ENCODE assay signal across 8 cellular contexts in the genomic region with DNA sequence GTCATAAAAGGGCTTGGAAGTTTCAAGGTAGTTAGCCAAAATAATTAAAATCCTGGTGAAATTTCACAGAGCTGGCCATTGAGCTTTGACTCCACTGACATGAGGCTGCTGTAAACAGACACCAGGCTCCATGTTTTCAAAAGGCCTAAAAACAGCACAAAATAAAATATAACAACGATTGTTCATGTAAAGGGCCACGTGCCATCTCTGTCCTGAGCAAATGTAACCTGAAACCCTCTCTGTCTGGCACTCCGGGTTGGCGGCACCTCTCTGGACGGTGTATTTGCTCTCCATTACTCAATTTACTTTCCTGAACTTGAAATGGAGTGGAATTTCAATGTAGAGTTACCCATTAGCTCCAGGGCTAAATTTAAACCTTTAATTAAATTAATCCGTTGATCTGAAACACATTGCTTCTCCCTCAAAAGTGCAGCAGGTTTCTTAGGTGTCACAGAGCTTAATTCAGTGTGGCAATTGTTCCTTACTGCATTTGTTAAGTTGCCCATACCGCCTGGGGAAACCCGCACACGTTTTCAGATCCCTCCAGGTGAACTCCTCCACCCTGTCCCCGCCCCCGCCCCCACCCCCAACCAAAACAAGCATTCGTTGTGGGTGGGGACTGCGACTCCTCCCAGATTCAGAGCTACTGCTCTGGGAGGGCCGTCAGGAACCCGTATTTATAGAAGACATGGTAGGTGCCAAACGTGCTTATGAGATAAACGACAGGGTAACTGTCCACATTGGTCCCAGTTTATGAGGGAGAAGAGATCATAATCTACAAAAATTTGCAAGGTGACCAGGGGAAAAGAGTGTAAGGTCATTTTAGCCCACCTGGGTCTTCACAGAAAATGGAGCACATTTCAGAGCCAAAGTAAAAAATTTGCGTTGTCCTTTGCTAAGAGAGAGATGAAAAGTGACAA. TPM values are rescaled to one million over a fixed set of nuclear protein-coding genes. Genes with fewer than 3 reads are reported as not detected.
DNase-seq lines count a peak whose midpoint lies in the region; ATAC-seq and TF ChIP-seq lines count a peak whose summit lies in the region.

No MANE protein-coding gene starts in this region.

- no peaks in the 10 kb centered on the region for H3K9me3 ChIP-seq in ES-I3 (ENCODE audit: control insufficient read depth, insufficient read depth, low read length)
- H3K9me3 ChIP-seq in trophoblast cell (ENCODE audit: insufficient read depth, low read depth, low read length) = no peaks in the 10 kb centered on the region

- H3K9ac ChIP-seq in ES-I3 (ENCODE audit: low read depth, low read length) (peak overlapping the region; percentile 78), trophoblast cell (ENCODE audit: low read length) (peak overlapping the region; percentile 18)

- no peak overlapping the region for H4K91ac ChIP-seq in trophoblast cell (ENCODE audit: low read depth, low read length)

- peak overlapping the region; percentile 90 for H3K4me3 ChIP-seq in WI38 (ENCODE audit: low read depth, low read length)
- H3K4me3 ChIP-seq in trophoblast cell (ENCODE audit: low read depth, low read length) = no peak overlapping the region

- H4K8ac ChIP-seq in trophoblast cell (ENCODE audit: low read depth, low read length) = no peak overlapping the region

- H4K12ac ChIP-seq in trophoblast cell (ENCODE audit: low read depth, low read length) = no peak overlapping the region

- TF ChIP-seq POLR2A in erythroblast (IDR thresholded peaks at IDR 0.05; ENCODE audit: low read length) = peak; percentile 53

- no peaks in the 10 kb centered on the region for H3K36me3 ChIP-seq in ES-I3 (ENCODE audit: insufficient read depth, low read length)
- no peaks in the 10 kb centered on the region for H3K36me3 ChIP-seq in trophoblast cell (ENCODE audit: control insufficient read depth in 1 of 2, insufficient read depth in 2 of 2, low read length in 2 of 2)

- H3K4me2 ChIP-seq in trophoblast cell (ENCODE audit: low read length) = peak overlapping the region; percentile 98

- H3K4ac ChIP-seq in trophoblast cell (ENCODE audit: low read depth, low read length) = no peak overlapping the region

- WGBS in trophoblast cell (ENCODE audit: extremely low coverage, insufficient coverage, insufficient read length) = no CpG with 5 or more reads among the region's 18 CpGs

- no peak overlapping the region for H3K27ac ChIP-seq in trophoblast cell (ENCODE audit: low read depth, low read length)

- H3K4me1 ChIP-seq in ES-I3 (ENCODE audit: insufficient read depth, low read length) (peaks cover 21% of the 10 kb centered on the region), trophoblast cell (ENCODE audit: control insufficient read depth in 1 of 2, insufficient read depth in 2 of 2, low read length in 2 of 2) (peaks cover 14 to 19% of the 10 kb centered on the region in 2 experiments)

- no peak overlapping the region for H2BK12ac ChIP-seq in trophoblast cell (ENCODE audit: low read length)

- DNase-seq in NCI-H1417 (lab: John Stamatoyannopoulos, UW) (peak; percentile 87 to 98 (median 90)), erythroblast (lab: John Stamatoyannopoulos, UW) (peak; percentile 38 to 42), trophoblast cell (peak; percentile 90 to 92)

- no peak overlapping the region for H3K23ac ChIP-seq in trophoblast cell (ENCODE audit: low read length)

- H2AFZ ChIP-seq in trophoblast cell (ENCODE audit: insufficient read depth, low read length, poor library complexity) = no peak overlapping the region

- peaks cover 11% of the 10 kb centered on the region for H3K27me3 ChIP-seq in trophoblast cell (ENCODE audit: insufficient read depth, low read length)

- no peak overlapping the region for H3K14ac ChIP-seq in trophoblast cell (ENCODE audit: low read length)

- ATAC-seq in GM21825 (IDR thresholded peaks at IDR 0.05; ENCODE audit: unreplicated experiment) (peak; percentile 43), HG02852 (IDR thresholded peaks at IDR 0.05; ENCODE audit: unreplicated experiment) (no peak), GM19455 (IDR thresholded peaks at IDR 0.05; ENCODE audit: unreplicated experiment) (no peak)

- peaks cover 17% of the 10 kb centered on the region for H3K79me1 ChIP-seq in trophoblast cell (ENCODE audit: low read length)

- H3K79me2 ChIP-seq in trophoblast cell (ENCODE audit: control insufficient read depth, insufficient read depth, low read length, poor library complexity) = peaks cover 2% of the 10 kb centered on the region

- H2BK5ac ChIP-seq in trophoblast cell (ENCODE audit: low read depth, low read length, poor library complexity) = no peak overlapping the region

- no peak overlapping the region for H2BK120ac ChIP-seq in trophoblast cell (ENCODE audit: insufficient read depth, low read length, poor library complexity)

- no peak for TF ChIP-seq CTCF in WI38 (IDR thresholded peaks at IDR 0.05; ENCODE audit: low read depth, low read length)

- H3K18ac ChIP-seq in trophoblast cell (ENCODE audit: low read length) = no peak overlapping the region

- no peak overlapping the region for H2AK5ac ChIP-seq in trophoblast cell (ENCODE audit: low read length)

RNA-seq across cellular contexts. Expression of gene CABLES1, which starts 1.2 kb away (rescaled TPM):
- polyA plus RNA-seq in trophoblast cell (2013) = 2.1 and 2.3 TPM in 2 replicates

Comparison
In these comparisons a context has a peak if more than half of its experiments do, and no peak if none do; other contexts are left out.
1. DNase-seq: peak in every context shown above with its lines; median percentile 91 in trophoblast cell; 90 in NCI-H1417; 40 in erythroblast.